Comparison of ENCODE assay signal across 8 cellular contexts in genomic region chr7:22501336-22501735, GRCh38. TPM values are rescaled to one million over a fixed set of nuclear protein-coding genes. Genes with fewer than 3 reads are reported as not detected.
DNase-seq lines count a peak whose midpoint lies in the region; FAIRE-seq and TF ChIP-seq lines count a peak whose summit lies in the region.
"Not testable (repeated sequence)": the region's sequence is repeated elsewhere in the genome, so short reads cannot be mapped to it uniquely, and the experiment has no call there.

No MANE protein-coding gene starts in this region.

- H3K4me1 ChIP-seq in Loucy (ENCODE audit: insufficient read depth, low read length, poor library complexity, severe bottlenecking), result not testable (repeated sequence)

- FAIRE-seq in islet of Langerhans (lab: Jason Lieb, UNC), result peak; percentile 62

- DNase-seq in AG10803 (ENCODE audit: low read depth) (peak; percentile 38), NCI-H524 (lab: John Stamatoyannopoulos, UW) (peak; percentile 17 to 57), SW480 (ENCODE audit: low spot score) (peak; percentile 55), dermis blood vessel endothelial cell (peak; percentile 69), pons (ENCODE audit: low spot score) (peak; percentile 64)
- not testable (repeated sequence) for DNase-seq in GM12864 (ENCODE audit: low read depth)

- not testable (repeated sequence) for H3K27me3 ChIP-seq in Loucy (ENCODE audit: insufficient read depth, low read length, poor library complexity, severe bottlenecking)

- H3K9me3 ChIP-seq in Loucy (ENCODE audit: insufficient read depth, low read depth, low read length), result not testable (repeated sequence)

- not testable (repeated sequence) for H3K9me2 ChIP-seq in Loucy (replicated peaks; ENCODE audit: low read depth, low read length)

- H3F3A ChIP-seq in Loucy (ENCODE audit: low read depth), result not testable (repeated sequence)

- H3K4me3 ChIP-seq in AG10803 (ENCODE audit: low read length); GM12864 (ENCODE audit: low read depth, low read length); Loucy (ENCODE audit: low read length, poor library complexity, severe bottlenecking): not testable (repeated sequence)

- H3K4me2 ChIP-seq in Loucy (ENCODE audit: low read depth, low read length, poor library complexity, severe bottlenecking), result not testable (repeated sequence)

- H2AFZ ChIP-seq in Loucy (ENCODE audit: low read length), result not testable (repeated sequence)

- not testable (repeated sequence) for H3K36me3 ChIP-seq in Loucy (ENCODE audit: insufficient read depth, low read length)

- not testable (repeated sequence) for H3K9ac ChIP-seq in Loucy (ENCODE audit: low read depth, low read length, poor library complexity, severe bottlenecking)

- TF ChIP-seq CTCF in AG10803 (conservative IDR thresholded peaks at IDR 0.05; ENCODE audit: low read length) (peak; percentile 43), GM12864 (IDR thresholded peaks at IDR 0.05; ENCODE audit: low read depth, low read length, missing control alignments) (peak; percentile 6), Loucy (conservative IDR thresholded peaks at IDR 0.05; ENCODE audit: low read length) (peak; percentile 48)

- not testable (repeated sequence) for H3K79me2 ChIP-seq in Loucy (ENCODE audit: insufficient read depth, low read length)

- H4K20me1 ChIP-seq in Loucy (ENCODE audit: insufficient read depth, low read length, poor library complexity, severe bottlenecking), result not testable (repeated sequence)

RNA-seq across cellular contexts. Expression of gene STEAP1B, which starts 1.3 kb away (rescaled TPM):
- 24.5 and 33.4 TPM in 2 replicates for total RNA-seq in dermis blood vessel endothelial cell
